ENCODE assay signal across 21 cellular contexts in genomic region chr12:3562484-3562883, GRCh38.
"Had no signal": no experiment of that assay in that cellular context is flagged by ENCODE, and none has a peak within 500 bp of the region (broad histone marks: within the 10 kb centered on the region; RNA-seq: fewer than 3 reads in every experiment).

No MANE protein-coding gene starts in this region.

- DNase-seq: colonic mucosa; cortex of kidney; effector CD8-positive, alpha-beta T cell; effector memory CD8-positive, alpha-beta T cell; foreskin keratinocyte; heart left ventricle; hippocampal formation; left cardiac atrium; left lung; left ventricle myocardium superior; lower lobe of right lung; mesenchymal stem cell; midbrain; naive thymus-derived CD4-positive, alpha-beta T cell had no signal

- H3K4me3 Mint-ChIP-seq: dendritic cell treated with granulocyte-macrophage colony-stimulating factor and Interleukin-4, amounts not matched to agents 40 ng/mL and 50 ng/mL, for 4 days; effector memory CD8-positive, alpha-beta T cell; naive thymus-derived CD4-positive, alpha-beta T cell had no signal

- H3K9me3 Mint-ChIP-seq: dendritic cell treated with granulocyte-macrophage colony-stimulating factor and Interleukin-4, amounts not matched to agents 40 ng/mL and 50 ng/mL, for 4 days; effector memory CD8-positive, alpha-beta T cell; naive thymus-derived CD4-positive, alpha-beta T cell had no signal

- H3K4me1 Mint-ChIP-seq: naive thymus-derived CD4-positive, alpha-beta T cell had no signal

- H3K9me3 ChIP-seq: colonic mucosa, gastroesophageal sphincter, heart left ventricle, left lung, lower lobe of right lung had no signal

- H3K4me1 ChIP-seq: colonic mucosa, foreskin keratinocyte, heart left ventricle, left lung, lower lobe of right lung had no signal

- H3K27ac Mint-ChIP-seq: dendritic cell treated with granulocyte-macrophage colony-stimulating factor and Interleukin-4, amounts not matched to agents 40 ng/mL and 50 ng/mL, for 4 days; effector memory CD8-positive, alpha-beta T cell; naive thymus-derived CD4-positive, alpha-beta T cell had no signal

- H3K36me3 Mint-ChIP-seq: naive thymus-derived CD4-positive, alpha-beta T cell had no signal

- H3K27me3 ChIP-seq: colonic mucosa had no signal

- H3K27ac ChIP-seq: colonic mucosa, esophagus muscularis mucosa, foreskin keratinocyte, gastroesophageal sphincter, heart left ventricle, left lung, lower lobe of right lung had no signal

- H3K4me3 ChIP-seq: colonic mucosa, esophagus muscularis mucosa, gastroesophageal sphincter, heart left ventricle, left lung, lower lobe of right lung had no signal

- FAIRE-seq: endothelial cell of umbilical vein, frontal cortex, islet of Langerhans, keratinocyte had no signal

- ATAC-seq: effector memory CD8-positive, alpha-beta T cell; foreskin keratinocyte; gastroesophageal sphincter; heart left ventricle; left cardiac atrium; left lung; left ventricle myocardium superior; lower lobe of right lung; naive thymus-derived CD4-positive, alpha-beta T cell had no signal

- H3K36me3 ChIP-seq: colonic mucosa, esophagus muscularis mucosa, gastroesophageal sphincter, heart left ventricle, left lung, lower lobe of right lung had no signal
